ENCODE assay signal across 11 cellular contexts in the genomic region with DNA sequence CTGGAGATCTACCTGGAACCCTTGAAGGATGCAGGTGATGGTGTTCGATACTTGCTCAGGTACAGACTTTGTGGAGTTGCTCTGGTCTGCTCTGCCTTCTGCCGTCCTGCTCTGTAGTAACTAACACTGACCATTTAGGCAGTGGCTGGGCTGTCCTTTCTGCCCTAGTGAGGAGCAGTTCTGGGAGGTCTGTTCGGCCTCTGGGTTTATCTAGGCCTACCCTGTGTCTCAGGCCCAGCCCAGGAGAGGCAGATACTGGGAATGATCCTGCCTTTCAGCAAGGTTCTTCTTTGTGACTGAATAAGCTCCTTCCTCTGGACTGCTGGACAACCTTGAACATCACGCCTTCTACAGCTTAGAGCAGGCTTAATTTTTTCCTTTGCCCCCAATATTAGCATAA. TPM values are rescaled to one million over a fixed set of nuclear protein-coding genes. Genes with fewer than 3 reads are reported as not detected.
A peak's percentile ranks its signal among the peaks of the same experiment; 100 is the strongest.
DNase-seq lines count a peak whose midpoint lies in the region; ATAC-seq, FAIRE-seq and TF ChIP-seq lines count a peak whose summit lies in the region.
"Had no signal": no experiment of that assay in that cellular context is flagged by ENCODE, and none has a peak within 500 bp of the region (broad histone marks: within the 10 kb centered on the region; RNA-seq: fewer than 3 reads in every experiment).

No MANE protein-coding gene starts in this region.

- POLR2A ChIA-PET in WTC11 (lab: Charles Lee) = no interaction called here

- H2AFZ ChIP-seq in fibroblast of lung (ENCODE audit: low read length) = no peak overlapping the region

- H3K27ac Mint-ChIP-seq in activated T-cell treated with anti-CD3 and anti-CD28 coated beads, Interleukin-2, amount 50 U/mL, for 24 hours = no peak overlapping the region
- no peak overlapping the region for H3K27ac Mint-ChIP-seq in WTC11

- 89 to 96% methylated on average over 4 of the region's 4 CpGs for WGBS in pancreas, 2 donors

- no peaks in the 10 kb centered on the region for H3K9me3 Mint-ChIP-seq in activated T-cell treated with anti-CD3 and anti-CD28 coated beads, Interleukin-2, amount 50 U/mL, for 24 hours
- H3K9me3 Mint-ChIP-seq in WTC11 = peaks cover 14% of the 10 kb centered on the region

- peaks cover 2% of the 10 kb centered on the region for H3K36me3 ChIP-seq in fibroblast of lung (ENCODE audit: control insufficient read depth, insufficient read depth, low read length)
- H3K36me3 ChIP-seq in pancreas = no peaks in the 10 kb centered on the region

- peak overlapping the region; percentile 93 for H3K4me2 ChIP-seq in fibroblast of lung (ENCODE audit: extremely low read depth, insufficient read depth, low read length)

- H3K27me3 ChIP-seq in fibroblast of lung (ENCODE audit: control insufficient read depth, insufficient read depth, low read length) (no peaks in the 10 kb centered on the region), pancreas (no peaks in the 10 kb centered on the region)

- H3K4me1 Mint-ChIP-seq in activated T-cell treated with anti-CD3 and anti-CD28 coated beads, Interleukin-2, amount 50 U/mL, for 24 hours (ENCODE audit: low read depth) = peaks cover 60% of the 10 kb centered on the region
- peaks cover 10% of the 10 kb centered on the region for H3K4me1 Mint-ChIP-seq in WTC11

- peak overlapping the region; percentile 93 for H3K4me3 Mint-ChIP-seq in activated T-cell treated with anti-CD3 and anti-CD28 coated beads, Interleukin-2, amount 50 U/mL, for 24 hours
- H3K4me3 Mint-ChIP-seq in WTC11 = peak overlapping the region; percentile 87

- no peaks in the 10 kb centered on the region for H3K9me3 ChIP-seq in fibroblast of lung (ENCODE audit: control insufficient read depth, insufficient read depth, low read depth, low read length)
- H3K9me3 ChIP-seq in pancreas = no peaks in the 10 kb centered on the region

- H3K27ac ChIP-seq in fibroblast of lung (ENCODE audit: insufficient read depth, low read length) (no peak overlapping the region), pancreas (no peak overlapping the region)

- peaks cover 60% of the 10 kb centered on the region for H3K36me3 Mint-ChIP-seq in activated T-cell treated with anti-CD3 and anti-CD28 coated beads, Interleukin-2, amount 50 U/mL, for 24 hours (ENCODE audit: low read depth)
- peaks cover 38% of the 10 kb centered on the region for H3K36me3 Mint-ChIP-seq in WTC11

- no peaks in the 10 kb centered on the region for H4K20me1 ChIP-seq in fibroblast of lung (ENCODE audit: control insufficient read depth, extremely low read depth, insufficient read depth, low read length)

- H3K4me1 ChIP-seq in fibroblast of lung (ENCODE audit: control insufficient read depth, extremely low read depth, insufficient read depth, low read length) = peaks cover 2% of the 10 kb centered on the region
- H3K4me1 ChIP-seq in pancreas = peaks cover 0 to 22% (median 10%) of the 10 kb centered on the region in 3 donors

- no peak overlapping the region for H3K9ac ChIP-seq in fibroblast of lung (ENCODE audit: insufficient read depth, low read length)

- no peak for DNase-seq in activated T-cell treated with anti-CD3 and anti-CD28 coated beads, Interleukin-2, amount 50 U/mL, for 24 hours
- no peak for DNase-seq in activated T-cell treated with anti-CD3 and anti-CD28 coated beads, Interleukin-2, amount 50 U/mL, for 48 hours
- DNase-seq in WTC11 (ENCODE audit: low spot score) = no peak
- DNase-seq in fibroblast of lung (ENCODE audit: low read depth in 2 of 2) = no peak
- peak; percentile 38 for DNase-seq in sciatic nerve (ENCODE audit: low spot score)
- DNase-seq in pancreas = no peak
- DNase-seq: anterior cingulate cortex, left ventricle myocardium superior, NCI-H187 treated with DMSO at 0.1 percent for 48 hours had no signal

- no peaks in the 10 kb centered on the region for H3K27me3 Mint-ChIP-seq in activated T-cell treated with anti-CD3 and anti-CD28 coated beads, Interleukin-2, amount 50 U/mL, for 24 hours
- peaks cover 34% of the 10 kb centered on the region for H3K27me3 Mint-ChIP-seq in WTC11 (ENCODE audit: low read depth)

- intact Hi-C loops in sciatic nerve (cut with DNase I) (no loop called here), pancreas (cut with DNase I) (loop anchor here in 1 of 3 donors (10.0 kb wide), 1 partner anchor 54 kb away; a partner anchor contains a TSS)

- ATAC-seq in WTC11 (no peak), sciatic nerve (no peak), GM19455 (IDR thresholded peaks at IDR 0.05; ENCODE audit: unreplicated experiment) (no peak), pancreas (no peak), GM21717 (IDR thresholded peaks at IDR 0.05; ENCODE audit: unreplicated experiment) (no peak)
- ATAC-seq: left ventricle myocardium superior had no signal

- peaks cover 27% of the 10 kb centered on the region for H3K79me2 ChIP-seq in fibroblast of lung (ENCODE audit: control insufficient read depth, insufficient read depth, low read length)

- CTCF ChIA-PET in WTC11 (lab: Charles Lee) = interaction anchor here (0.5 kb wide), 1 partner anchor 427 kb away, joined by 3 read pairs; no protein-coding TSS in a partner anchor

- FAIRE-seq in pancreas (lab: Jason Lieb, UNC) = no peak

- peak overlapping the region in 1 of 4 experiments; percentile 100 for H3K4me3 ChIP-seq in fibroblast of lung (replicated peaks in 1 of 4; ENCODE audit: control extremely low read depth in 1 of 4, insufficient read depth in 1 of 4, low read depth in 3 of 4, low read length in 4 of 4)
- peak overlapping the region in 1 of 4 donors; percentile 89 for H3K4me3 ChIP-seq in pancreas

- no peak for TF ChIP-seq CTCF in WTC11 (IDR thresholded peaks at IDR 0.05)
- no peak for TF ChIP-seq CTCF in fibroblast of lung (conservative IDR thresholded peaks at IDR 0.05 in 1 of 2, IDR thresholded peaks at IDR 0.05 in 1 of 2; ENCODE audit: low read depth in 1 of 2, low read length in 2 of 2)
- TF ChIP-seq CTCF in pancreas (IDR thresholded peaks at IDR 0.05) = no peak

TF ChIP-seq in WTC11, 78 proteins besides CTCF, POLR2A, EP300 and RAD21 (continues in another document):
- TF ChIP-seq, protein P1, sequence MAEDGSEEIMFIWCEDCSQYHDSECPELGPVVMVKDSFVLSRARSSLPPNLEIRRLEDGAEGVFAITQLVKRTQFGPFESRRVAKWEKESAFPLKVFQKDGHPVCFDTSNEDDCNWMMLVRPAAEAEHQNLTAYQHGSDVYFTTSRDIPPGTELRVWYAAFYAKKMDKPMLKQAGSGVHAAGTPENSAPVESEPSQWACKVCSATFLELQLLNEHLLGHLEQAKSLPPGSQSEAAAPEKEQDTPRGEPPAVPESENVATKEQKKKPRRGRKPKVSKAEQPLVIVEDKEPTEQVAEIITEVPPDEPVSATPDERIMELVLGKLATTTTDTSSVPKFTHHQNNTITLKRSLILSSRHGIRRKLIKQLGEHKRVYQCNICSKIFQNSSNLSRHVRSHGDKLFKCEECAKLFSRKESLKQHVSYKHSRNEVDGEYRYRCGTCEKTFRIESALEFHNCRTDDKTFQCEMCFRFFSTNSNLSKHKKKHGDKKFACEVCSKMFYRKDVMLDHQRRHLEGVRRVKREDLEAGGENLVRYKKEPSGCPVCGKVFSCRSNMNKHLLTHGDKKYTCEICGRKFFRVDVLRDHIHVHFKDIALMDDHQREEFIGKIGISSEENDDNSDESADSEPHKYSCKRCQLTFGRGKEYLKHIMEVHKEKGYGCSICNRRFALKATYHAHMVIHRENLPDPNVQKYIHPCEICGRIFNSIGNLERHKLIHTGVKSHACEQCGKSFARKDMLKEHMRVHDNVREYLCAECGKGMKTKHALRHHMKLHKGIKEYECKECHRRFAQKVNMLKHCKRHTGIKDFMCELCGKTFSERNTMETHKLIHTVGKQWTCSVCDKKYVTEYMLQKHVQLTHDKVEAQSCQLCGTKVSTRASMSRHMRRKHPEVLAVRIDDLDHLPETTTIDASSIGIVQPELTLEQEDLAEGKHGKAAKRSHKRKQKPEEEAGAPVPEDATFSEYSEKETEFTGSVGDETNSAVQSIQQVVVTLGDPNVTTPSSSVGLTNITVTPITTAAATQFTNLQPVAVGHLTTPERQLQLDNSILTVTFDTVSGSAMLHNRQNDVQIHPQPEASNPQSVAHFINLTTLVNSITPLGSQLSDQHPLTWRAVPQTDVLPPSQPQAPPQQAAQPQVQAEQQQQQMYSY (CRISPR knock-in tag; IDR thresholded peaks at IDR 0.05) = no peak
- no peak for TF ChIP-seq SP1 (CRISPR knock-in tag; conservative IDR thresholded peaks at IDR 0.05)

RNA-seq across cellular contexts. Expression of a gene that starts 1.7 kb away (rescaled TPM):
- total RNA-seq in WTC11 (2021) (23.2 to 26.9 TPM (median 26.0 TPM) in 3 replicates), fibroblast of lung (16.9 and 22.1 TPM in 2 replicates), sciatic nerve (32.9 TPM), pancreas (10 to 100 TPM; 11.9 to 23.6 (median 14.3) TPM)
- polyA plus RNA-seq in fibroblast of lung (7.7 and 8.3 TPM in 2 replicates), pancreas (10 to 100 TPM; 22.3 to 34.9 TPM)
- polyA plus RNA-seq in fibroblast of lung (2012) = 7.7 and 8.1 TPM in 2 replicates
- 7.3 and 7.8 TPM in 2 replicates for polyA minus RNA-seq in fibroblast of lung (ENCODE audit: low replicate concordance)

RNA-seq across cellular contexts. Expression of a gene that starts 25.1 kb away (rescaled TPM):
- 36.8 to 37.7 TPM (median 36.9 TPM) in 3 replicates for total RNA-seq in WTC11 (2021)
- total RNA-seq in fibroblast of lung = 12.1 and 16.3 TPM in 2 replicates
- polyA plus RNA-seq in fibroblast of lung = 106 and 132 TPM in 2 replicates
- 69.8 and 73.6 TPM in 2 replicates for polyA plus RNA-seq in fibroblast of lung (2012)
- polyA minus RNA-seq in fibroblast of lung (ENCODE audit: low replicate concordance) = 87.0 and 98.0 TPM in 2 replicates
- 59.5 TPM for total RNA-seq in sciatic nerve
- total RNA-seq in pancreas = 10 to 100 TPM in 1 of 6 donors, 1 to 10 TPM in 5; 1.8 to 11.8 (median 3.6) TPM
- polyA plus RNA-seq in pancreas = 1 to 10 TPM; 3.8 to 7.1 TPM

RNA-seq across cellular contexts. Expression of a gene that starts 33.2 kb away (rescaled TPM):
- total RNA-seq in WTC11 (2021) (2.4 to 3.5 TPM (median 3.1 TPM) in 3 replicates), fibroblast of lung (not detected in 2 replicates), sciatic nerve (292 TPM), pancreas (100 to 1,000 TPM in 1 of 6 donors, 10 to 100 TPM in 5; 59.8 to 159 (median 67.7) TPM)
- polyA plus RNA-seq in fibroblast of lung (not detected in 2 replicates), pancreas (100 to 1,000 TPM; 148 to 180 TPM)
- not detected in 2 replicates for polyA plus RNA-seq in fibroblast of lung (2012)
- polyA minus RNA-seq in fibroblast of lung (ENCODE audit: low replicate concordance) = not detected in 2 replicates

RNA-seq across cellular contexts. Expression of a gene that starts 51.6 kb away (rescaled TPM):
- 8.1 to 9.8 TPM (median 9.0 TPM) in 3 replicates for total RNA-seq in WTC11 (2021)
- 31.8 and 77.5 TPM in 2 replicates for total RNA-seq in fibroblast of lung
- polyA plus RNA-seq in fibroblast of lung = 14.3 and 14.9 TPM in 2 replicates
- 25.4 and 27.1 TPM in 2 replicates for polyA plus RNA-seq in fibroblast of lung (2012)
- polyA minus RNA-seq in fibroblast of lung (ENCODE audit: low replicate concordance) = 21.2 and 26.7 TPM in 2 replicates
- 41.8 TPM for total RNA-seq in sciatic nerve
- total RNA-seq in pancreas = 1 to 10 TPM; 3.7 to 6.2 (median 4.6) TPM
- 1 to 10 TPM; 4.1 to 9.1 TPM for polyA plus RNA-seq in pancreas

Comparison
In these comparisons a context has a peak if more than half of its experiments do, and no peak if none do; other contexts are left out.
1. RNA of a gene that starts 33.2 kb away (total RNA-seq): 292 TPM in sciatic nerve (single experiment) and 59.8 to 159 TPM in pancreas; 2.4 to 3.5 TPM in WTC11 and not detected in fibroblast of lung; every median in the first group is over 10 times any median in the second.